ENCODE assay signal across 26 cellular contexts in the genomic region with DNA sequence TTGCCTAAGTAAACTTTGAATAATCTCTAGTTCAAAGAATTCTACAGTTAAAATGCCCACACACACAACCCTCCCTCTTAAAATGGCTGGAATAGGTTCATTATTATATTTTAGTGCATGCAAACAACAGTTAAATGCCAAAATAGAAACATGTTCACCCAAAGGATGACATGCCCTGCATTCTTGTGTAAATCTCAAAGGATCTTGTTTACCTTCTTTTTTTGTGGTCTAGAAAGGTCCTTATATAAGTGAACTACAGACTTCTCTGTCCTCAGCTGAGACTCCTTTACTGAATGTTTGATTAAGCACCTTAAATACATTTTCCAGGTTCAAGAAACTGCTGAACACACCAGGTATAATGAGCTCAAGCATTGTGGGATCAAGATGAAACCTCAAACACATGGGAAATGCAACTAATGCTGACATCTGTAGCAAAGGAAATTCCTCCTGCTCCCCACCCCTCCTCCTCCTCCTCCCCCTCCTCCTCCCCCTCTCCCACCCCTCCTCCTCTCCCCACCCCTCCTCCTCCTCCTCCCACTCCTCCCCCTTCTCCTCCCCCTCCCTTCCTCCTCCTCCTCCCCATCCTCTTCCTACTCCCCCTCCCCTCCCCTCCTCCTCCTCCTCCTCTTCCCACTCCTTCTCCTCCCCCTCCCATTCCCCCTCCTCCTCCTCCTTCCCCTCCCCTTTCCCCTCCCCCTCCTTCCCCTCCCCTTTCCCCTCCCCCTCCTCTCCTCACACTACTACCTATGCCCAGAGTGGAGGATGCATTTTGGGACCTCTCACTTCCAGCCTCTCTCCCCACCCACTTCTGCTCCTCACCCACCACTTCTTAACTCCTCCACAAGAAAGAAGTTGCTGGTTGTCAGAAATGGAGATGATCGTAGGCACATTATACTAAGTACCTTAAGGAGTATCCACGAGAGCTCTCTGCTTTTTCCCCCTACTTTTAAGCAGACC.
DNase-seq lines count a peak whose midpoint lies in the region; ATAC-seq and TF ChIP-seq lines count a peak whose summit lies in the region.
"Had no signal": no experiment of that assay in that cellular context is flagged by ENCODE, and none has a peak within 500 bp of the region (broad histone marks: within the 10 kb centered on the region; RNA-seq: fewer than 3 reads in every experiment).

No MANE protein-coding gene starts in this region.

- H4K20me1 ChIP-seq in GM23248 (ENCODE audit: insufficient read depth), result no peaks in the 10 kb centered on the region
- no peaks in the 10 kb centered on the region for H4K20me1 ChIP-seq in osteoblast (ENCODE audit: insufficient read depth, low read length)

- H3K9ac ChIP-seq in GM23248, result no peak overlapping the region

- no peak for TF ChIP-seq POLR2A in gastrocnemius medialis (IDR thresholded peaks at IDR 0.05)

- H3K27me3 ChIP-seq in GM23248 (replicated peaks; ENCODE audit: insufficient read depth), result no peaks in the 10 kb centered on the region
- no peaks in the 10 kb centered on the region for H3K27me3 ChIP-seq in osteoblast (ENCODE audit: insufficient read depth, low read length)
- no peaks in the 10 kb centered on the region for H3K27me3 ChIP-seq in gastrocnemius medialis
- H3K27me3 ChIP-seq: breast epithelium, suprapubic skin had no signal

- H3K4me2 ChIP-seq in GM23248 (ENCODE audit: unreplicated experiment) (no peak overlapping the region), osteoblast (ENCODE audit: insufficient read depth, low read length) (no peak overlapping the region)

- in situ Hi-C loops in GM23248 (cut with MboI) (no loop called here), gastrocnemius medialis (cut with MboI; ENCODE audit: low sequenced_read_pairs in 4 of 4) (no loop called here)

- H3K79me2 ChIP-seq in GM23248 (ENCODE audit: insufficient read depth) (no peaks in the 10 kb centered on the region), osteoblast (ENCODE audit: insufficient read depth, low read length) (no peaks in the 10 kb centered on the region)

- no peaks in the 10 kb centered on the region for H3K9me2 ChIP-seq in GM23248 (ENCODE audit: insufficient read depth)

- DNase-seq in GM23248 (no peak), M059J (ENCODE audit: low read depth) (peak; percentile 52), iPS DF 19.7 (ENCODE audit: low read depth, low spot score) (peak; percentile 15), osteoblast (ENCODE audit: insufficient read length, low spot score, missing footprints) (peak; percentile 79), NCI-H526 (lab: John Stamatoyannopoulos, UW) (no peak), gastrocnemius medialis (no peak)
- DNase-seq in activated CD4-positive, CD25-positive, alpha-beta regulatory T cell treated with anti-CD3 and anti-CD28 coated beads, Interleukin-2, amount 50 U/mL, for 72 hours, result no peak
- DNase-seq: activated CD4-positive, alpha-beta T cell treated with anti-CD3 and anti-CD28 coated beads, Interleukin-2, amount 50 U/mL, for 4 hours; activated naive CD4-positive, alpha-beta T cell treated with Interleukin-2 at 50 U/mL for 16 hours; activated T-cell treated with anti-CD3 and anti-CD28 coated beads, Interleukin-2, amount 50 U/mL, for 72 hours; Caco-2; DMS79; glutamatergic neuron; NCI-H2171; NCI-H524 treated with DMSO at 0.1 percent for 48 hours; Right ventricle myocardium superior; stimulated activated CD4-positive, alpha-beta T cell treated with anti-CD3 and anti-CD28 coated beads, Interleukin-15, amount 100 ng/mL, for 24 hours; stimulated activated naive B cell treated with anti-CD40 and anti-IgM and Interleukin-4, amounts not matched to agents 10 μg/mL and 1 μg/mL and 100 μg/mL, for 72 hours; SW 1271; T-helper 9 cell had no signal

- TF ChIP-seq CTCF in osteoblast (IDR thresholded peaks at IDR 0.05; ENCODE audit: extremely low read depth, low read depth, low read length) (no peak), gastrocnemius medialis (IDR thresholded peaks at IDR 0.05 in 4 of 5, conservative IDR thresholded peaks at IDR 0.05 in 1 of 5) (no peak)

- H3K36me3 ChIP-seq in GM23248 (ENCODE audit: low read depth), result no peaks in the 10 kb centered on the region
- no peaks in the 10 kb centered on the region for H3K36me3 ChIP-seq in osteoblast (ENCODE audit: insufficient read depth, low read length)
- H3K36me3 ChIP-seq in gastrocnemius medialis, result no peaks in the 10 kb centered on the region
- H3K36me3 ChIP-seq: breast epithelium, suprapubic skin had no signal

- H3K27ac ChIP-seq in GM23248 (no peak overlapping the region), osteoblast (ENCODE audit: low read depth, low read length) (no peak overlapping the region), gastrocnemius medialis (no peak overlapping the region)
- H3K27ac ChIP-seq: breast epithelium, C4-2B, epithelial cell of prostate, suprapubic skin had no signal

- H2AFZ ChIP-seq in GM23248, result peak overlapping the region; percentile 47
- no peak overlapping the region for H2AFZ ChIP-seq in osteoblast (ENCODE audit: low read length)

- H3K9me3 ChIP-seq in GM23248 (ENCODE audit: low read depth) (no peaks in the 10 kb centered on the region), osteoblast (ENCODE audit: low read depth, low read length) (no peaks in the 10 kb centered on the region), gastrocnemius medialis (no peaks in the 10 kb centered on the region)
- H3K9me3 ChIP-seq: breast epithelium, Caco-2, suprapubic skin had no signal

- H3F3A ChIP-seq in GM23248 (ENCODE audit: insufficient read depth), result peaks cover 36% of the 10 kb centered on the region

- H3K4me1 ChIP-seq in GM23248 (ENCODE audit: insufficient read depth), result peaks cover 61% of the 10 kb centered on the region
- peaks cover 29% of the 10 kb centered on the region for H3K4me1 ChIP-seq in osteoblast (ENCODE audit: insufficient read depth, low read length)
- no peaks in the 10 kb centered on the region for H3K4me1 ChIP-seq in gastrocnemius medialis
- H3K4me1 ChIP-seq: breast epithelium, Caco-2, suprapubic skin had no signal

- H3K4me3 ChIP-seq in GM23248 (no peak overlapping the region), osteoblast (ENCODE audit: insufficient read depth, low read length) (no peak overlapping the region), gastrocnemius medialis (no peak overlapping the region)
- H3K4me3 ChIP-seq: breast epithelium, GM12878, suprapubic skin had no signal

- 81 to 91% methylated on average over 2 of the region's 2 CpGs for WGBS in GM23248 (ENCODE audit: low coverage in 1 of 2, low lambda C conversion rate in 2 of 2, missing lambda C conversion rate in 2 of 2), 2 experiments

- no peak for ATAC-seq in gastrocnemius medialis
- ATAC-seq: activated T-cell treated with anti-CD3 and anti-CD28 coated beads, Interleukin-2, amount 50 U/mL, for 72 hours; GM12878; left lobe of liver; stimulated activated naive B cell treated with anti-CD40 and anti-IgM and Interleukin-4, amounts not matched to agents 10 μg/mL and 1 μg/mL and 100 μg/mL, for 72 hours had no signal

- intact Hi-C loops in gastrocnemius medialis (cut with DNase I; ENCODE audit: low total_unique reads), result no loop called here

Comparison
In these comparisons a context has a peak if more than half of its experiments do, and no peak if none do; other contexts are left out.
1. DNase-seq: peak in M059J (single experiment), iPS DF 19.7 (single experiment) and osteoblast (single experiment); none in GM23248 (single experiment), NCI-H526 (0 of 2), gastrocnemius medialis (0 of 2) and activated CD4-positive, CD25-positive, alpha-beta regulatory T cell treated with anti-CD3 and anti-CD28 coated beads, Interleukin-2, amount 50 U/mL, for 72 hours (single experiment).